31 cellular contexts compared by ENCODE assay signal in genomic region chr7:97407106-97407505, GRCh38.
DNase-seq lines count a peak whose midpoint lies in the region; ATAC-seq, FAIRE-seq and TF ChIP-seq lines count a peak whose summit lies in the region.
"Had no signal": no experiment of that assay in that cellular context is flagged by ENCODE, and none has a peak within 500 bp of the region (broad histone marks: within the 10 kb centered on the region; RNA-seq: fewer than 3 reads in every experiment).

No MANE protein-coding gene starts in this region.

- H3K9me3 ChIP-seq in HepG2 (ENCODE audit: low read length) (no peaks in the 10 kb centered on the region), right lobe of liver (no peaks in the 10 kb centered on the region), K562 (replicated peaks; ENCODE audit: control insufficient read depth, insufficient read depth, low read depth, low read length) (no peaks in the 10 kb centered on the region)
- H3K9me3 ChIP-seq: A549; BE2C; BLaER1; BLaER1 treated with 17β-estradiol and CSF1 and Interleukin-3, amounts not matched to agents 10 nM and 100 nM; Caco-2 had no signal

- FAIRE-seq in HepG2 (lab: Jason Lieb, UNC) (no peak), K562 (lab: Jason Lieb, UNC) (no peak)
- FAIRE-seq: A204.1, A549, D721Med had no signal

- no peak overlapping the region for H3K4me2 ChIP-seq in HepG2 (ENCODE audit: low read depth, low read length)
- no peak overlapping the region for H3K4me2 ChIP-seq in K562 (ENCODE audit: insufficient read depth, low read length)
- H3K4me2 ChIP-seq: A549; BLaER1; BLaER1 treated with 17β-estradiol and CSF1 and Interleukin-3, amounts not matched to agents 10 nM and 100 nM had no signal

- no peaks in the 10 kb centered on the region for H3K36me3 ChIP-seq in HepG2 (replicated peaks in 1 of 2; ENCODE audit: control insufficient read depth in 1 of 2, insufficient read depth in 2 of 2, low read length in 2 of 2)
- H3K36me3 ChIP-seq in right lobe of liver, result no peaks in the 10 kb centered on the region
- H3K36me3 ChIP-seq in K562 (ENCODE audit: control insufficient read depth, insufficient read depth, low read length), result no peaks in the 10 kb centered on the region
- H3K36me3 ChIP-seq: BE2C; BLaER1; BLaER1 treated with 17β-estradiol and CSF1 and Interleukin-3, amounts not matched to agents 10 nM and 100 nM had no signal

- TF ChIP-seq EP300 in HepG2 (IDR thresholded peaks at IDR 0.05; ENCODE audit: low read depth in 2 of 2, low read length in 2 of 2) (no peak), HepG2 (CRISPR knock-in tag; IDR thresholded peaks at IDR 0.05; ENCODE audit: borderline replicate concordance) (no peak), K562 (IDR thresholded peaks at IDR 0.05; ENCODE audit: low read length) (no peak)

- TF ChIP-seq CTCF in HepG2 (CRISPR knock-in tag; IDR thresholded peaks at IDR 0.05) (no peak), right lobe of liver (IDR thresholded peaks at IDR 0.05) (no peak), K562 (IDR thresholded peaks at IDR 0.05 in 2 of 3, conservative IDR thresholded peaks at IDR 0.05 in 1 of 3; ENCODE audit: insufficient read depth in 2 of 3, low read depth in 1 of 3, low read length in 3 of 3) (no peak)

- H3K79me2 ChIP-seq in HepG2 (ENCODE audit: insufficient read depth, low read length), result no peaks in the 10 kb centered on the region
- H3K79me2 ChIP-seq in K562 (ENCODE audit: control insufficient read depth, insufficient read depth, low read length), result no peaks in the 10 kb centered on the region

- H3K27me3 ChIP-seq in HepG2 (ENCODE audit: control insufficient read depth in 1 of 2, insufficient read depth in 2 of 2, low read length in 2 of 2), result peaks cover 0 to 3% of the 10 kb centered on the region in 2 experiments; a peak in 1 of 5 replicates
- H3K27me3 ChIP-seq in right lobe of liver, result peaks cover 0 to 4% of the 10 kb centered on the region in 2 donors
- H3K27me3 ChIP-seq in K562 (ENCODE audit: control insufficient read depth in 2 of 2, insufficient read depth in 2 of 2, low read length in 2 of 2), result peaks cover 0 to 4% of the 10 kb centered on the region in 2 experiments; a peak in 2 of 5 replicates
- H3K27me3 ChIP-seq: BE2C; BLaER1; BLaER1 treated with 17β-estradiol and CSF1 and Interleukin-3, amounts not matched to agents 10 nM and 100 nM had no signal

- BruUV-seq in HepG2 (replicated peaks; lab: Mats Ljungman, UMichigan) (no TSS peak), K562 (replicated peaks; lab: Mats Ljungman, UMichigan) (no TSS peak)

- DNase-seq in HepG2 (ENCODE audit: low spot score), result no peak
- no peak for DNase-seq in right lobe of liver
- DNase-seq in K562 (ENCODE audit: extremely low read depth in 1 of 4, low spot score in 3 of 4), result no peak
- no peak for DNase-seq in central memory CD4-positive, alpha-beta T cell
- DNase-seq: 8988T; ACHN; AML-193; BE2C; C1 segment of cervical spinal cord; Caco-2; Calu3; CD4-positive, alpha-beta memory T cell; CD4-positive, alpha-beta T cell; CD4-positive, CD25-positive, alpha-beta regulatory T cell; CD8-positive, alpha-beta memory T cell; CD8-positive, alpha-beta T cell; COR-L47; DMS 273 treated with DMSO at 0.1 percent for 48 hours; DMS153; DMS53; DMS79; DMS79 treated with DMSO at 0.1 percent for 48 hours; DND-41; EL had no signal

- no peak overlapping the region for H3K27ac ChIP-seq in HepG2 (ENCODE audit: extremely low read length, insufficient read depth, low read length)
- no peak overlapping the region for H3K27ac ChIP-seq in right lobe of liver
- no peak overlapping the region for H3K27ac ChIP-seq in K562 (ENCODE audit: extremely low read depth, low read depth, low read length)
- H3K27ac ChIP-seq: 22Rv1; A549; BLaER1; BLaER1 treated with 17β-estradiol and CSF1 and Interleukin-3, amounts not matched to agents 10 nM and 100 nM; C4-2B had no signal

- TF ChIP-seq POLR2A in HepG2 (IDR thresholded peaks at IDR 0.05; ENCODE audit: insufficient read depth in 1 of 2, low read depth in 2 of 2, low read length in 2 of 2), result no peak
- TF ChIP-seq POLR2A in right lobe of liver (IDR thresholded peaks at IDR 0.05), result no peak
- no peak for TF ChIP-seq POLR2A in K562 (conservative IDR thresholded peaks at IDR 0.05)

- H3K9me1 ChIP-seq in K562 (ENCODE audit: control insufficient read depth, insufficient read depth, low read length), result no peaks in the 10 kb centered on the region

- in situ Hi-C loops in HepG2 (cut with HindIII; ENCODE audit: extremely low pct_ligation_motif_present, low pct_unique_long_range_greater_than_20kb) (no loop called here), K562 (cut with MboI) (no loop called here)

- intact Hi-C loops in HepG2 (cut with micrococcal nuclease; ENCODE audit: unreplicated experiment) (no loop called here), right lobe of liver (cut with DNase I) (no loop called here), K562 (cut with micrococcal nuclease) (no loop called here)

- no peak overlapping the region for H3K9ac ChIP-seq in HepG2 (ENCODE audit: insufficient read depth, low read depth, low read length)
- no peak overlapping the region for H3K9ac ChIP-seq in K562 (ENCODE audit: insufficient read depth in 1 of 2, low read depth in 2 of 2, low read length in 2 of 2)
- H3K9ac ChIP-seq: BLaER1; BLaER1 treated with 17β-estradiol and CSF1 and Interleukin-3, amounts not matched to agents 10 nM and 100 nM had no signal

- POLR2A ChIA-PET in HepG2 (lab: Yijun Ruan, JAX) (no interaction called here), K562 (lab: Yijun Ruan, JAX) (interaction anchor here (1.2 kb wide), 1 partner anchor 9 kb away, joined by 3 read pairs; no protein-coding TSS in a partner anchor)

- H3K4me3 ChIP-seq in HepG2 (replicated peaks in 1 of 3; ENCODE audit: insufficient read depth in 1 of 3, low read depth in 2 of 3, low read length in 3 of 3), result no peak overlapping the region
- no peak overlapping the region for H3K4me3 ChIP-seq in right lobe of liver
- no peak overlapping the region for H3K4me3 ChIP-seq in K562
- H3K4me3 ChIP-seq: A549; BLaER1; BLaER1 treated with 17β-estradiol and CSF1 and Interleukin-3, amounts not matched to agents 10 nM and 100 nM had no signal

- no peak for ATAC-seq in HepG2
- ATAC-seq in right lobe of liver, result no peak
- no peak for ATAC-seq in K562
- ATAC-seq: A549; CD8-positive, alpha-beta T cell had no signal

- H3K4me1 ChIP-seq in HepG2 (ENCODE audit: insufficient read depth, low read length) (no peaks in the 10 kb centered on the region), right lobe of liver (no peaks in the 10 kb centered on the region), K562 (replicated peaks in 1 of 2; ENCODE audit: control insufficient read depth in 2 of 2, insufficient read depth in 2 of 2, low read length in 2 of 2) (no peaks in the 10 kb centered on the region)
- H3K4me1 ChIP-seq: A549; BE2C; BLaER1; BLaER1 treated with 17β-estradiol and CSF1 and Interleukin-3, amounts not matched to agents 10 nM and 100 nM; Caco-2 had no signal

- H4K20me1 ChIP-seq in HepG2 (ENCODE audit: insufficient read depth, low read length) (no peaks in the 10 kb centered on the region), K562 (replicated peaks; ENCODE audit: control insufficient read depth, insufficient read depth, low read length) (no peaks in the 10 kb centered on the region)
- H4K20me1 ChIP-seq: BLaER1; BLaER1 treated with 17β-estradiol and CSF1 and Interleukin-3, amounts not matched to agents 10 nM and 100 nM had no signal

- CTCF ChIA-PET in HepG2 (lab: Yijun Ruan, JAX; ENCODE audit: low intra/inter-chr PET ratio, low total read pairs) (no interaction called here), K562 (lab: Yijun Ruan, JAX; ENCODE audit: low intra/inter-chr PET ratio) (no interaction called here)

- TF ChIP-seq RAD21 in HepG2 (CRISPR knock-in tag; IDR thresholded peaks at IDR 0.05), result no peak
- TF ChIP-seq RAD21 in K562 (CRISPR knock-in tag; conservative IDR thresholded peaks at IDR 0.05 in 1 of 2, IDR thresholded peaks at IDR 0.05 in 1 of 2), result no peak

- H2AFZ ChIP-seq in HepG2 (ENCODE audit: low read length) (no peak overlapping the region), K562 (ENCODE audit: low read depth, low read length) (no peak overlapping the region)

TF ChIP-seq in HepG2, 621 proteins besides CTCF, POLR2A, EP300 and RAD21:
- TF ChIP-seq ZNF3 (CRISPR knock-in tag; IDR thresholded peaks at IDR 0.05), result no peak
- TF ChIP-seq HNRNPK (IDR thresholded peaks at IDR 0.05; ENCODE audit: low read depth, low read length, poor library complexity, severe bottlenecking), result peak; percentile 56
TF ChIP-seq in HepG2: peak in this region for 1.

TF ChIP-seq in K562, 482 proteins besides CTCF, POLR2A, EP300 and RAD21:
- TF ChIP-seq PCBP2 (IDR thresholded peaks at IDR 0.05; ENCODE audit: low read depth, low read length, poor library complexity, severe bottlenecking), result peak; percentile 68
- TF ChIP-seq HNRNPK (IDR thresholded peaks at IDR 0.05; ENCODE audit: low read depth, low read length, poor library complexity, severe bottlenecking), result peak; percentile 67
- no peak for TF ChIP-seq TFE3 (CRISPR knock-in tag; IDR thresholded peaks at IDR 0.05)
TF ChIP-seq in K562: peak in this region for 2.

Comparison
In these comparisons a context has a peak if more than half of its experiments do, and no peak if none do; other contexts are left out.
1. Of the 241 proteins assayed by ChIP-seq in both HepG2 and K562: peak only in HepG2: none; only in K562: PCBP2; in both: HNRNPK; in neither: 239.